Comparison of ENCODE assay signal across 1 cellular context in genomic region chr19:5066768-5067167, GRCh38.
TF ChIP-seq lines count a peak whose summit lies in the region.

No MANE protein-coding gene starts in this region.

TF ChIP-seq in WTC11, 78 proteins besides CTCF, POLR2A, EP300 and RAD21 (continued from another document):
- TF ChIP-seq ARID4B (CRISPR knock-in tag; IDR thresholded peaks at IDR 0.05; ENCODE audit: borderline replicate concordance) = no peak
- TF ChIP-seq, protein P1, sequence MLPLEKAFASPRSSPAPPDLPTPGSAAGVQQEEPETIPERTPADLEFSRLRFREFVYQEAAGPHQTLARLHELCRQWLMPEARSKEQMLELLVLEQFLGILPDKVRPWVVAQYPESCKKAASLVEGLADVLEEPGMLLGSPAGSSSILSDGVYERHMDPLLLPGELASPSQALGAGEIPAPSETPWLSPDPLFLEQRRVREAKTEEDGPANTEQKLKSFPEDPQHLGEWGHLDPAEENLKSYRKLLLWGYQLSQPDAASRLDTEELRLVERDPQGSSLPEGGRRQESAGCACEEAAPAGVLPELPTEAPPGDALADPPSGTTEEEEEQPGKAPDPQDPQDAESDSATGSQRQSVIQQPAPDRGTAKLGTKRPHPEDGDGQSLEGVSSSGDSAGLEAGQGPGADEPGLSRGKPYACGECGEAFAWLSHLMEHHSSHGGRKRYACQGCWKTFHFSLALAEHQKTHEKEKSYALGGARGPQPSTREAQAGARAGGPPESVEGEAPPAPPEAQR (CRISPR knock-in tag; IDR thresholded peaks at IDR 0.05) = no peak
- no peak for TF ChIP-seq HMGXB4 (CRISPR knock-in tag; IDR thresholded peaks at IDR 0.05)
- TF ChIP-seq MAX (CRISPR knock-in tag; IDR thresholded peaks at IDR 0.05) = no peak
- no peak for TF ChIP-seq ZBTB21 (CRISPR knock-in tag; IDR thresholded peaks at IDR 0.05; ENCODE audit: borderline replicate concordance)
- no peak for TF ChIP-seq OVOL2 (CRISPR knock-in tag; IDR thresholded peaks at IDR 0.05; ENCODE audit: borderline replicate concordance)
